11 cellular contexts compared by ENCODE assay signal in genomic region chr14:75282166-75282547, GRCh38. TPM values are rescaled to one million over a fixed set of nuclear protein-coding genes. Genes with fewer than 3 reads are reported as not detected.
DNase-seq lines count a peak whose midpoint lies in the region; ATAC-seq and TF ChIP-seq lines count a peak whose summit lies in the region.
"Had no signal": no experiment of that assay in that cellular context is flagged by ENCODE, and none has a peak within 500 bp of the region (broad histone marks: within the 10 kb centered on the region; RNA-seq: fewer than 3 reads in every experiment).

No MANE protein-coding gene starts in this region.

- CTCF ChIA-PET in RWPE1 (lab: Yijun Ruan, JAX), result no interaction called here

- H4K20me1 ChIP-seq in hepatocyte (ENCODE audit: insufficient read depth, poor library complexity, severe bottlenecking), result peaks cover 23% of the 10 kb centered on the region

- no peak overlapping the region for H2AFZ ChIP-seq in hepatocyte

- no peaks in the 10 kb centered on the region for H3K4me1 ChIP-seq in hepatocyte (ENCODE audit: insufficient read depth)
- peaks cover 28 to 29% of the 10 kb centered on the region in 2 donors for H3K4me1 ChIP-seq in gastrocnemius medialis

- ATAC-seq in gastrocnemius medialis (no peak), GM21529 (IDR thresholded peaks at IDR 0.05; ENCODE audit: unreplicated experiment) (no peak)

- peaks cover 11% of the 10 kb centered on the region for H3K79me2 ChIP-seq in hepatocyte

- H3K27me3 ChIP-seq in HL-60 (ENCODE audit: insufficient read depth, poor library complexity, severe bottlenecking), result no peaks in the 10 kb centered on the region
- H3K27me3 ChIP-seq in hepatocyte, result no peaks in the 10 kb centered on the region
- H3K27me3 ChIP-seq in gastrocnemius medialis, result no peaks in the 10 kb centered on the region

- in situ Hi-C loops in astrocyte of the spinal cord (cut with HindIII; ENCODE audit: low sequenced_read_pairs), result no loop called here
- in situ Hi-C loops in gastrocnemius medialis (cut with MboI; ENCODE audit: low sequenced_read_pairs in 4 of 4), result no loop called here

- DNase-seq in HL-60 (ENCODE audit: low read depth in 1 of 2, low spot score in 1 of 2) (no peak), astrocyte of the spinal cord (ENCODE audit: low read depth, low spot score) (peak; percentile 74), hepatocyte (ENCODE audit: low spot score) (peak; percentile 58), gastrocnemius medialis (no peak), NCI-H1436 treated with DMSO at 0.1 percent for 48 hours (lab: John Stamatoyannopoulos, UW) (no peak), RWPE1 (ENCODE audit: low spot score) (no peak), NCI-H187 (lab: John Stamatoyannopoulos, UW) (no peak)
- DNase-seq: activated CD8-positive, alpha-beta memory T cell treated with anti-CD3 and anti-CD28 coated beads for 24 hours; EL; NCI-H345 had no signal

- peak overlapping the region; percentile 97 for H3K4me2 ChIP-seq in hepatocyte

- 82% methylated on average over 4 of the region's 4 CpGs for WGBS in hepatocyte (ENCODE audit: low lambda C conversion rate, missing lambda C conversion rate)

- POLR2A ChIA-PET in RWPE1 (lab: Yijun Ruan, JAX; ENCODE audit: low non-redundant PET), result interaction anchor here (0.5 kb wide), 1 partner anchor 9 kb away, joined by 3 read pairs; no protein-coding TSS in a partner anchor

- intact Hi-C loops in gastrocnemius medialis (cut with DNase I; ENCODE audit: low total_unique reads), result no loop called here

- H3K9me2 ChIP-seq in hepatocyte (replicated peaks; ENCODE audit: insufficient read depth), result no peaks in the 10 kb centered on the region

- TF ChIP-seq CTCF in HL-60 (IDR thresholded peaks at IDR 0.05; ENCODE audit: insufficient read depth, low read length), result no peak
- TF ChIP-seq CTCF in astrocyte of the spinal cord (IDR thresholded peaks at IDR 0.05; ENCODE audit: low read depth, low read length), result no peak
- TF ChIP-seq CTCF in hepatocyte (IDR thresholded peaks at IDR 0.05; ENCODE audit: poor library complexity), result no peak
- TF ChIP-seq CTCF in gastrocnemius medialis (IDR thresholded peaks at IDR 0.05 in 4 of 5, conservative IDR thresholded peaks at IDR 0.05 in 1 of 5), result no peak
- TF ChIP-seq CTCF in RWPE1 (conservative IDR thresholded peaks at IDR 0.05; ENCODE audit: low read depth), result no peak

- H3K36me3 ChIP-seq in hepatocyte (replicated peaks; ENCODE audit: insufficient read depth, low read depth) (no peaks in the 10 kb centered on the region), gastrocnemius medialis (peaks cover 2 to 14% of the 10 kb centered on the region in 2 donors)

- no peaks in the 10 kb centered on the region for H3K9me3 ChIP-seq in hepatocyte (ENCODE audit: low read depth)
- no peaks in the 10 kb centered on the region for H3K9me3 ChIP-seq in gastrocnemius medialis

- H3K27ac ChIP-seq in HL-60 (replicated peaks), result peak overlapping the region; percentile 75
- no peak overlapping the region for H3K27ac ChIP-seq in hepatocyte
- peak overlapping the region in 3 of 4 donors; percentile 98 to 100 (median 100) for H3K27ac ChIP-seq in gastrocnemius medialis
- no peak overlapping the region for H3K27ac ChIP-seq in RWPE1

- TF ChIP-seq POLR2A in gastrocnemius medialis (IDR thresholded peaks at IDR 0.05), result no peak

- H3K4me3 ChIP-seq in HL-60 (replicated peaks; ENCODE audit: insufficient read depth, low read length) (no peak overlapping the region), astrocyte of the spinal cord (ENCODE audit: low read depth, low read length) (no peak overlapping the region), hepatocyte (no peak overlapping the region), gastrocnemius medialis (peak overlapping the region in 1 of 4 donors; percentile 95)

RNA-seq across cellular contexts. Expression of gene FOS, which starts 3.5 kb away (rescaled TPM):
- 657 and 865 TPM in 2 replicates for total RNA-seq in hepatocyte
- polyA plus RNA-seq in hepatocyte, result 935 and 1,189 TPM in 2 replicates
- total RNA-seq in gastrocnemius medialis, result 100 to 1,000 TPM in 1 of 4 donors, 10 to 100 TPM in 3; 16.3 to 110 (median 53.5) TPM

Comparison
In these comparisons a context has a peak if more than half of its experiments do, and no peak if none do; other contexts are left out.
1. DNase-seq: peak in astrocyte of the spinal cord (single experiment) and hepatocyte (single experiment); none in HL-60 (0 of 2), gastrocnemius medialis (0 of 2), NCI-H1436 treated with DMSO at 0.1 percent for 48 hours (single experiment), RWPE1 (single experiment) and NCI-H187 (0 of 2).
2. H3K27ac ChIP-seq: peak in HL-60 (single experiment) and gastrocnemius medialis (3 of 4); none in hepatocyte (single experiment) and RWPE1 (single experiment).